ENCODE assay signal across 20 cellular contexts in the genomic region with DNA sequence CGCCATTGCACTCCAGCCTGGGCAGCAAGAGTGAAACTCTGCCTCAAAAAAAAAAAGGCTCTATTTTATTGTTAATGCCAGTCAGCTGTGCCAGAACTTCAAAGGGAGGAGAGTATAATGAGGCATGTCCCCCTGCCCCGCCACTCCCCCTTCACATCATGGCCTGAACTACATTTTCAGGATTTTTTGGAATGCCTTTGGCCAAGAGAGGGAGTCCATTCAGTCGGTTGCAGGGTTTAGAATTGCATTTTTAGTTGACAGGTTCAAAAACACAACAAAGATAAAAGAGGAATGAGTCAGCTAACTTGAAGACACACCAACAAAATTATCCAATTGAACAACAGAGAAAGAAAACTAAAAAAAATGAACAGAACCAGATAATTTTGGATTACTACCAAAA. TPM values are rescaled to one million over a fixed set of nuclear protein-coding genes. Genes with fewer than 3 reads are reported as not detected.
DNase-seq lines count a peak whose midpoint lies in the region; ATAC-seq, FAIRE-seq and TF ChIP-seq lines count a peak whose summit lies in the region.
"Had no signal": no experiment of that assay in that cellular context is flagged by ENCODE, and none has a peak within 500 bp of the region (broad histone marks: within the 10 kb centered on the region; RNA-seq: fewer than 3 reads in every experiment).

No MANE protein-coding gene starts in this region.

- H3K4me3 ChIP-seq in adipocyte (ENCODE audit: low read length): no peak overlapping the region
- H3K4me3 ChIP-seq in mesenchymal stem cell (ENCODE audit: insufficient read depth in 1 of 2, low read depth in 1 of 2, low read length in 2 of 2): no peak overlapping the region
- no peak overlapping the region for H3K4me3 ChIP-seq in kidney (ENCODE audit: low read length in 2 of 2)
- H3K4me3 ChIP-seq in heart right ventricle: no peak overlapping the region

- H4K8ac ChIP-seq in mesenchymal stem cell (ENCODE audit: low read length): no peak overlapping the region

- H3K27ac ChIP-seq in mesenchymal stem cell (ENCODE audit: low read length, poor library complexity, severe bottlenecking) (no peak overlapping the region), kidney (ENCODE audit: low read depth in 2 of 2, low read length in 2 of 2) (no peak overlapping the region), heart right ventricle (no peak overlapping the region)
- H3K27ac ChIP-seq: HL-60 had no signal

- H3K4me1 ChIP-seq in adipocyte (ENCODE audit: control insufficient read depth, insufficient read depth, low read length) (no peaks in the 10 kb centered on the region), mesenchymal stem cell (ENCODE audit: control insufficient read depth, insufficient read depth, low read depth, low read length) (no peaks in the 10 kb centered on the region), kidney (ENCODE audit: control insufficient read depth in 1 of 2, insufficient read depth in 1 of 2, low read depth in 1 of 2, low read length in 2 of 2) (no peaks in the 10 kb centered on the region), heart right ventricle (peaks cover 0 to 8% (median 0%) of the 10 kb centered on the region in 9 donors)

- H2BK120ac ChIP-seq in mesenchymal stem cell (ENCODE audit: low read depth, low read length): no peak overlapping the region

- no peak for TF ChIP-seq CTCF in kidney (IDR thresholded peaks at IDR 0.05; ENCODE audit: borderline replicate concordance, extremely low read depth, insufficient read depth)
- TF ChIP-seq CTCF in heart right ventricle (IDR thresholded peaks at IDR 0.05): no peak

- no CpG with 5 or more reads among the region's 3 CpGs for WGBS in mesenchymal stem cell
- WGBS in heart right ventricle, 2 donors: 67 to 74% methylated on average over 3 of the region's 3 CpGs

- H3K36me3 ChIP-seq in adipocyte (ENCODE audit: control insufficient read depth, insufficient read depth, low read length, severe bottlenecking) (no peaks in the 10 kb centered on the region), mesenchymal stem cell (ENCODE audit: control insufficient read depth in 1 of 2, insufficient read depth in 2 of 2, low read depth in 1 of 2, low read length in 2 of 2) (no peaks in the 10 kb centered on the region), kidney (ENCODE audit: control insufficient read depth in 1 of 2, insufficient read depth in 2 of 2, low read length in 2 of 2) (no peaks in the 10 kb centered on the region), heart right ventricle (no peaks in the 10 kb centered on the region)

- H2AK5ac ChIP-seq in mesenchymal stem cell (ENCODE audit: low read length, severe bottlenecking): no peak overlapping the region

- no peak overlapping the region for H2AFZ ChIP-seq in mesenchymal stem cell (ENCODE audit: low read depth, low read length)

- H3K27me3 ChIP-seq in adipocyte (replicated peaks; ENCODE audit: control insufficient read depth, insufficient read depth, low read length) (no peaks in the 10 kb centered on the region), mesenchymal stem cell (ENCODE audit: control insufficient read depth in 1 of 2, insufficient read depth in 1 of 2, low read length in 2 of 2) (no peaks in the 10 kb centered on the region), heart right ventricle (no peaks in the 10 kb centered on the region)

- H3K4ac ChIP-seq in mesenchymal stem cell (ENCODE audit: low read depth in 1 of 2, low read length in 2 of 2): no peak overlapping the region

- peak; percentile 36 for DNase-seq in GM04503 (ENCODE audit: low read depth)
- DNase-seq in adipocyte (ENCODE audit: low read depth): peak; percentile 7
- peak; percentile 15 for DNase-seq in dedifferentiated amniotic fluid mesenchymal stem cell (ENCODE audit: extremely low spot score)
- DNase-seq in mesenchymal stem cell: peak; percentile 2
- DNase-seq in mucosa of gallbladder (ENCODE audit: low spot score): no peak
- no peak for DNase-seq in 8988T
- DNase-seq in kidney: no peak
- DNase-seq in heart right ventricle: no peak
- DNase-seq: CD8-positive, alpha-beta T cell; DMS79 treated with DMSO at 0.1 percent for 48 hours; GOT3; MM.1S; NCI-H1105; NCI-H1694 treated with DMSO at 0.1 percent for 48 hours; NCI-H774; Right ventricle myocardium superior had no signal

- intact Hi-C loops in kidney (cut with DNase I): no loop called here
- intact Hi-C loops in heart right ventricle (cut with DNase I): no loop called here

- H4K91ac ChIP-seq in mesenchymal stem cell (ENCODE audit: low read length): no peak overlapping the region

- H2BK15ac ChIP-seq in mesenchymal stem cell (ENCODE audit: low read depth, poor library complexity, severe bottlenecking): no peak overlapping the region

- no peak for FAIRE-seq in kidney (lab: Jason Lieb, UNC)
- FAIRE-seq: D721Med, G401.6 had no signal

- no peak overlapping the region for H3K18ac ChIP-seq in mesenchymal stem cell (ENCODE audit: low read depth in 1 of 2, low read length in 2 of 2)

- no peak for ATAC-seq in heart right ventricle
- ATAC-seq: CD8-positive, alpha-beta T cell; Panc1 had no signal

- no peak overlapping the region for H3K23ac ChIP-seq in mesenchymal stem cell (ENCODE audit: low read length in 2 of 2)

- no peaks in the 10 kb centered on the region for H3K9me3 ChIP-seq in adipocyte (ENCODE audit: control insufficient read depth, low read length)
- H3K9me3 ChIP-seq in mesenchymal stem cell (ENCODE audit: control insufficient read depth, low read length): no peaks in the 10 kb centered on the region
- no peaks in the 10 kb centered on the region for H3K9me3 ChIP-seq in kidney (ENCODE audit: control insufficient read depth in 1 of 2, low read length in 2 of 2)
- peaks cover 0 to 4% (median 0%) of the 10 kb centered on the region in 11 donors for H3K9me3 ChIP-seq in heart right ventricle

- H3K79me1 ChIP-seq in mesenchymal stem cell (replicated peaks; ENCODE audit: low read length, poor library complexity, severe bottlenecking): peaks cover 1% of the 10 kb centered on the region

- H3K9ac ChIP-seq in adipocyte (ENCODE audit: low read length) (no peak overlapping the region), mesenchymal stem cell (ENCODE audit: low read length) (no peak overlapping the region), kidney (ENCODE audit: low read length in 2 of 2) (no peak overlapping the region)

- no peak overlapping the region for H2BK12ac ChIP-seq in mesenchymal stem cell (ENCODE audit: low read length in 2 of 2)

- H2BK5ac ChIP-seq in mesenchymal stem cell (ENCODE audit: low read depth, low read length, poor library complexity, severe bottlenecking): no peak overlapping the region

- no peak overlapping the region for H3K14ac ChIP-seq in mesenchymal stem cell (ENCODE audit: low read length in 2 of 2)

- no peak overlapping the region for H3K4me2 ChIP-seq in mesenchymal stem cell (ENCODE audit: low read length, poor library complexity, severe bottlenecking)

RNA-seq across cellular contexts. Expression of a gene that starts 59.1 kb away (rescaled TPM):
- 6.9 TPM for polyA plus RNA-seq in mesenchymal stem cell (2013, experiment 1 of 2)
- 7.1 TPM for polyA plus RNA-seq in mesenchymal stem cell (2013, experiment 2 of 2)
- total RNA-seq in mucosa of gallbladder: 18.8 TPM
- 17.9 TPM for total RNA-seq in kidney
- polyA plus RNA-seq in kidney (ENCODE audit: insufficient read depth, low read depth, low replicate concordance): 17.8 TPM
- total RNA-seq in heart right ventricle: 10 to 100 TPM in 6 of 10 donors, 1 to 10 TPM in 4; 7.5 to 15.0 (median 10.4) TPM
- polyA plus RNA-seq in heart right ventricle: 1 to 10 TPM; 7.8 to 8.8 TPM

Comparison
In these comparisons a context has a peak if more than half of its experiments do, and no peak if none do; other contexts are left out.
1. DNase-seq: peak in GM04503 (single experiment), adipocyte (single experiment), dedifferentiated amniotic fluid mesenchymal stem cell (single experiment) and mesenchymal stem cell (single experiment); none in mucosa of gallbladder (single experiment), 8988T (single experiment), kidney (single experiment) and heart right ventricle (0 of 2).